In genomic region chr15:80791004-80791403, GRCh38 we compare ENCODE assay signal across 34 cellular contexts. TPM values are rescaled to one million over a fixed set of nuclear protein-coding genes. Genes with fewer than 3 reads are reported as not detected.
"Had no signal": no experiment of that assay in that cellular context is flagged by ENCODE, and none has a peak within 500 bp of the region (broad histone marks: within the 10 kb centered on the region; RNA-seq: fewer than 3 reads in every experiment).

No MANE protein-coding gene starts in this region.

- DNase-seq: activated B cell treated with CpG ODN at 0.5 μM for 24 hours; activated CD4-positive, alpha-beta T cell treated with anti-CD3 and anti-CD28 coated beads for 48 hours; activated CD4-positive, alpha-beta T cell treated with anti-CD3 and anti-CD28 coated beads, Interleukin-2, amount 50 U/mL, for 1 hour; activated CD4-positive, alpha-beta T cell treated with anti-CD3 and anti-CD28 coated beads, Interleukin-2, amount 50 U/mL, for 48 hours; activated CD8-positive, alpha-beta memory T cell treated with anti-CD3 and anti-CD28 coated beads for 24 hours; activated CD8-positive, alpha-beta T cell treated with anti-CD3 and anti-CD28 coated beads for 36 hours; activated effector memory CD4-positive, alpha-beta T cell treated with Interleukin-2 at 50 U/mL for 16 hours; activated gamma-delta T cell treated with Interleukin-2 at 50 U/mL for 16 hours; activated naive CD4-positive, alpha-beta T cell treated with Interleukin-2 at 50 U/mL for 16 hours; activated naive CD8-positive, alpha-beta T cell treated with anti-CD3 and anti-CD28 coated beads for 36 hours; activated naive CD8-positive, alpha-beta T cell treated with anti-CD3 and anti-CD28 coated beads, Interleukin-2, amount 50 U/mL, for 24 hours; activated T-cell treated with anti-CD3 and anti-CD28 coated beads, Interleukin-2, amount 50 U/mL, for 4 hours; adrenal gland; amygdala; aorta; body of pancreas; cortex of kidney; dermis blood vessel endothelial cell; effector CD4-positive, alpha-beta T cell; effector memory CD8-positive, alpha-beta T cell; foreskin melanocyte; head of caudate nucleus; T-helper 1 cell; T-helper 17 cell; T1000; WERI-Rb-1 had no signal

- H3K9me3 Mint-ChIP-seq: activated B cell treated with CpG ODN at 0.5 μM for 24 hours; activated CD8-positive, alpha-beta T cell treated with anti-CD3 and anti-CD28 coated beads for 36 hours; activated naive CD4-positive, alpha-beta T cell treated with anti-CD3 and anti-CD28 coated beads, Interleukin-2, amount 50 U/mL, for 24 hours; activated naive CD8-positive, alpha-beta T cell treated with anti-CD3 and anti-CD28 coated beads for 36 hours; activated naive CD8-positive, alpha-beta T cell treated with anti-CD3 and anti-CD28 coated beads, Interleukin-2, amount 50 U/mL, for 24 hours; activated T-cell treated with anti-CD3 and anti-CD28 coated beads, Interleukin-2, amount 50 U/mL, for 4 hours; activated T-helper 17 cell treated with anti-CD3 and anti-CD28 coated beads, Interleukin-2, amount 50 U/mL, for 72 hours; central memory CD8-positive, alpha-beta T cell; effector memory CD8-positive, alpha-beta T cell; T-helper 2 cell treated with Interferon-gamma antibody and Interleukin-4, amounts not matched to agents 5 μg/mL and 100 μg/mL, for 36 hours had no signal

- H3K4me1 ChIP-seq: adrenal gland, esophagus muscularis mucosa, gastroesophageal sphincter had no signal

- H3K4me3 ChIP-seq: adrenal gland, body of pancreas, cardiac muscle cell, esophagus muscularis mucosa, gastroesophageal sphincter had no signal

- H3K27ac Mint-ChIP-seq: activated B cell treated with CpG ODN at 0.5 μM for 24 hours; activated CD8-positive, alpha-beta T cell treated with anti-CD3 and anti-CD28 coated beads for 36 hours; activated naive CD4-positive, alpha-beta T cell treated with anti-CD3 and anti-CD28 coated beads, Interleukin-2, amount 50 U/mL, for 24 hours; activated naive CD8-positive, alpha-beta T cell treated with anti-CD3 and anti-CD28 coated beads for 36 hours; activated naive CD8-positive, alpha-beta T cell treated with anti-CD3 and anti-CD28 coated beads, Interleukin-2, amount 50 U/mL, for 24 hours; activated T-helper 17 cell treated with anti-CD3 and anti-CD28 coated beads, Interleukin-2, amount 50 U/mL, for 72 hours; effector memory CD8-positive, alpha-beta T cell; T-helper 17 cell; T-helper 2 cell treated with Interferon-gamma antibody and Interleukin-4, amounts not matched to agents 5 μg/mL and 100 μg/mL, for 36 hours had no signal

- H3K9me3 ChIP-seq: adrenal gland, body of pancreas, esophagus muscularis mucosa, gastroesophageal sphincter had no signal

- H3K27ac ChIP-seq: adrenal gland, body of pancreas, cardiac muscle cell, esophagus muscularis mucosa, gastroesophageal sphincter, WERI-Rb-1 had no signal

- H3K36me3 ChIP-seq: adrenal gland, cardiac muscle cell, esophagus muscularis mucosa, gastroesophageal sphincter, WERI-Rb-1 had no signal

- H3K36me3 Mint-ChIP-seq: activated naive CD4-positive, alpha-beta T cell treated with anti-CD3 and anti-CD28 coated beads, Interleukin-2, amount 50 U/mL, for 24 hours; activated naive CD8-positive, alpha-beta T cell treated with anti-CD3 and anti-CD28 coated beads for 36 hours had no signal

- H3K4me1 Mint-ChIP-seq: activated B cell treated with CpG ODN at 0.5 μM for 24 hours; activated naive CD4-positive, alpha-beta T cell treated with anti-CD3 and anti-CD28 coated beads, Interleukin-2, amount 50 U/mL, for 24 hours; activated naive CD8-positive, alpha-beta T cell treated with anti-CD3 and anti-CD28 coated beads for 36 hours; activated naive CD8-positive, alpha-beta T cell treated with anti-CD3 and anti-CD28 coated beads, Interleukin-2, amount 50 U/mL, for 24 hours; activated T-helper 17 cell treated with anti-CD3 and anti-CD28 coated beads, Interleukin-2, amount 50 U/mL, for 72 hours; central memory CD8-positive, alpha-beta T cell had no signal

- H3K27me3 ChIP-seq: body of pancreas, cardiac muscle cell had no signal

- H3K4me3 Mint-ChIP-seq: activated B cell treated with CpG ODN at 0.5 μM for 24 hours; activated CD8-positive, alpha-beta T cell treated with anti-CD3 and anti-CD28 coated beads for 36 hours; activated naive CD4-positive, alpha-beta T cell treated with anti-CD3 and anti-CD28 coated beads, Interleukin-2, amount 50 U/mL, for 24 hours; activated naive CD8-positive, alpha-beta T cell treated with anti-CD3 and anti-CD28 coated beads for 36 hours; activated naive CD8-positive, alpha-beta T cell treated with anti-CD3 and anti-CD28 coated beads, Interleukin-2, amount 50 U/mL, for 24 hours; activated T-cell treated with anti-CD3 and anti-CD28 coated beads, Interleukin-2, amount 50 U/mL, for 4 hours; activated T-helper 17 cell treated with anti-CD3 and anti-CD28 coated beads, Interleukin-2, amount 50 U/mL, for 72 hours; central memory CD8-positive, alpha-beta T cell; effector memory CD8-positive, alpha-beta T cell; T-helper 17 cell; T-helper 2 cell treated with Interferon-gamma antibody and Interleukin-4, amounts not matched to agents 5 μg/mL and 100 μg/mL, for 36 hours had no signal

- ATAC-seq: activated CD4-positive, CD25-positive, alpha-beta regulatory T cell treated with anti-CD3 and anti-CD28 coated beads, Interleukin-2, amount 50 U/mL, for 24 hours; activated CD8-positive, alpha-beta T cell treated with anti-CD3 and anti-CD28 coated beads for 36 hours; activated naive CD8-positive, alpha-beta T cell treated with anti-CD3 and anti-CD28 coated beads, Interleukin-2, amount 50 U/mL, for 24 hours; activated T-cell treated with anti-CD3 and anti-CD28 coated beads, Interleukin-2, amount 50 U/mL, for 4 hours; activated T-helper 17 cell treated with anti-CD3 and anti-CD28 coated beads, Interleukin-2, amount 50 U/mL, for 72 hours; body of pancreas; effector memory CD8-positive, alpha-beta T cell; gastroesophageal sphincter; T-helper 17 cell had no signal

RNA-seq across cellular contexts. Expression of gene CEMIP, which starts 11.8 kb away (rescaled TPM):
- total RNA-seq: activated B cell treated with CpG ODN at 0.5 μM for 24 hours; activated CD8-positive, alpha-beta T cell treated with anti-CD3 and anti-CD28 coated beads for 36 hours; activated naive CD8-positive, alpha-beta T cell treated with anti-CD3 and anti-CD28 coated beads for 36 hours had no signal
